33 cellular contexts compared by ENCODE assay signal in the genomic region with DNA sequence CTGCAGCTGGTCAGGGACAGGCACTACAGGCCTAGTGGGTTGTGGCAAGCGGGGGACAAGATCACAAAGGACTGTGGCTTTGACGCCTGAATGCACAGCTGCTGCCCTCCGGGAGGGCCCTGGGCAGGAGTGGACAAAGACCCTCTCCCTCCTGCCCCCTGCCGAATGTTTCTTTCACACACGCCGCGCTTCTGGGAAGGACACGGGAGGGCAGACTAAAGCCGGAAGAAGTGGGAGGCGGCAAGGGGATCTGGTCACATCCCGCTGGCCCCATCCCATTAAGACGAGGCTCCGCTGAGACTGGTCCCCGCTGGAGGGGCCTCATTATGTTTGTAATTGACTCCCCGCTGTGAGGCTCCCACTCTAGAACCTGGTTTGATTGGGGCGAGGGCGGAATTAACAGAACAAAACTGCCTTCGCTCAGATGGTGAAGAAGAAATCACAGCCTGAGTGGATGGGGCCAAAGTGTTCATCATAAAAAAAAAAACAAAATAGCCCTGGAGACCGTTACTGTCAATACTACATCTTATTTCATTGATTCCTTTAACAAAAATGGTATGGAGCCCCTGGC. TPM values are rescaled to one million over a fixed set of nuclear protein-coding genes. Genes with fewer than 3 reads are reported as not detected.
DNase-seq lines count a peak whose midpoint lies in the region; ATAC-seq and TF ChIP-seq lines count a peak whose summit lies in the region.
"Had no signal": no experiment of that assay in that cellular context is flagged by ENCODE, and none has a peak within 500 bp of the region (broad histone marks: within the 10 kb centered on the region; RNA-seq: fewer than 3 reads in every experiment).

No MANE protein-coding gene starts in this region.

- no peaks in the 10 kb centered on the region for H3K36me3 Mint-ChIP-seq in activated T-helper 1 cell treated with anti-CD3 and anti-CD28 coated beads, Interleukin-12 subunit alpha, Interleukin-12 subunit beta, Interleukin-2, Interleukin-4 antibody, amounts not matched to agents 30 ng/mL and 10 ng/mL and 1 ng/mL, durations not matched to agents 14 hours and 24 hours and 36 hours (ENCODE audit: low read depth)
- no peaks in the 10 kb centered on the region for H3K36me3 Mint-ChIP-seq in type B pancreatic cell
- H3K36me3 Mint-ChIP-seq: CD8-positive, alpha-beta T cell; natural killer cell treated with Interleukin-12 subunit alpha and Interleukin-12 subunit beta and Interleukin-15 and Interleukin-18, amount 100 ng/mL, for 72 hours had no signal

- H3K9me3 Mint-ChIP-seq in activated T-helper 1 cell treated with anti-CD3 and anti-CD28 coated beads, Interleukin-12 subunit alpha, Interleukin-12 subunit beta, Interleukin-2, Interleukin-4 antibody, amounts not matched to agents 30 ng/mL and 10 ng/mL and 1 ng/mL, durations not matched to agents 14 hours and 24 hours and 36 hours: no peaks in the 10 kb centered on the region
- H3K9me3 Mint-ChIP-seq in type B pancreatic cell: no peaks in the 10 kb centered on the region
- H3K9me3 Mint-ChIP-seq: activated T-helper 2 cell treated with anti-CD3 and anti-CD28 coated beads, Interferon-gamma antibody, Interleukin-2, Interleukin-4, amounts not matched to agents 10 μg/mL and 5 μg/mL and 100 μg/mL, durations not matched to agents 14 hours and 24 hours and 36 hours; CD8-positive, alpha-beta T cell; natural killer cell treated with Interleukin-12 subunit alpha and Interleukin-12 subunit beta and Interleukin-15 and Interleukin-18, amount 100 ng/mL, for 72 hours; stimulated activated naive CD8-positive, alpha-beta T cell treated with anti-CD3 and anti-CD28 coated beads, Interleukin-15, Interleukin-2, amounts not matched to agents 100 ng/mL and 50 ng/mL, for 24 hours had no signal

- TF ChIP-seq CTCF in type B pancreatic cell (conservative IDR thresholded peaks at IDR 0.05): peak; percentile 57

- no peaks in the 10 kb centered on the region for H3K27me3 Mint-ChIP-seq in activated T-helper 1 cell treated with anti-CD3 and anti-CD28 coated beads, Interleukin-12 subunit alpha, Interleukin-12 subunit beta, Interleukin-2, Interleukin-4 antibody, amounts not matched to agents 30 ng/mL and 10 ng/mL and 1 ng/mL, durations not matched to agents 14 hours and 24 hours and 36 hours (ENCODE audit: insufficient read depth)
- H3K27me3 Mint-ChIP-seq in type B pancreatic cell: peaks cover 5% of the 10 kb centered on the region

- intact Hi-C loops in activated T-helper 1 cell treated with anti-CD3 and anti-CD28 coated beads, Interleukin-12 subunit alpha, Interleukin-12 subunit beta, Interleukin-2, Interleukin-4 antibody, amounts not matched to agents 30 ng/mL and 10 ng/mL and 1 ng/mL, durations not matched to agents 14 hours and 24 hours and 36 hours (cut with micrococcal nuclease): no loop called here

- no peak overlapping the region for H3K4me3 Mint-ChIP-seq in activated T-helper 1 cell treated with anti-CD3 and anti-CD28 coated beads, Interleukin-12 subunit alpha, Interleukin-12 subunit beta, Interleukin-2, Interleukin-4 antibody, amounts not matched to agents 30 ng/mL and 10 ng/mL and 1 ng/mL, durations not matched to agents 14 hours and 24 hours and 36 hours
- H3K4me3 Mint-ChIP-seq in type B pancreatic cell: no peak overlapping the region
- H3K4me3 Mint-ChIP-seq: activated CD8-positive, alpha-beta T cell treated with anti-CD3 and anti-CD28 coated beads, Interleukin-2, amount 10 ng/mL, durations not matched to agents 7 days and 5 days; B cell; CD8-positive, alpha-beta T cell; natural killer cell treated with Interleukin-12 subunit alpha and Interleukin-12 subunit beta and Interleukin-15 and Interleukin-18, amount 100 ng/mL, for 72 hours; stimulated activated naive CD8-positive, alpha-beta T cell treated with anti-CD3 and anti-CD28 coated beads, Interleukin-15, Interleukin-2, amounts not matched to agents 100 ng/mL and 50 ng/mL, for 24 hours had no signal

- no peak for ATAC-seq in HG02798 (IDR thresholded peaks at IDR 0.05; ENCODE audit: poor library complexity, unreplicated experiment)
- ATAC-seq: activated CD8-positive, alpha-beta T cell treated with anti-CD3 and anti-CD28 coated beads, Interleukin-2, amount 10 ng/mL, durations not matched to agents 7 days and 5 days; CD8-positive, alpha-beta T cell; gastrocnemius medialis; left lobe of liver; natural killer cell treated with Interleukin-12 subunit alpha and Interleukin-12 subunit beta and Interleukin-15 and Interleukin-18, amount 100 ng/mL, for 72 hours; right lobe of liver had no signal

- H3K4me1 Mint-ChIP-seq in activated T-helper 1 cell treated with anti-CD3 and anti-CD28 coated beads, Interleukin-12 subunit alpha, Interleukin-12 subunit beta, Interleukin-2, Interleukin-4 antibody, amounts not matched to agents 30 ng/mL and 10 ng/mL and 1 ng/mL, durations not matched to agents 14 hours and 24 hours and 36 hours (ENCODE audit: low read depth): no peaks in the 10 kb centered on the region
- H3K4me1 Mint-ChIP-seq in type B pancreatic cell (ENCODE audit: unreplicated experiment): peaks cover 26% of the 10 kb centered on the region
- H3K4me1 Mint-ChIP-seq: B cell had no signal

- H3K27ac Mint-ChIP-seq in activated T-helper 1 cell treated with anti-CD3 and anti-CD28 coated beads, Interleukin-12 subunit alpha, Interleukin-12 subunit beta, Interleukin-2, Interleukin-4 antibody, amounts not matched to agents 30 ng/mL and 10 ng/mL and 1 ng/mL, durations not matched to agents 14 hours and 24 hours and 36 hours: peak overlapping the region; percentile 29
- no peak overlapping the region for H3K27ac Mint-ChIP-seq in type B pancreatic cell
- H3K27ac Mint-ChIP-seq: activated CD8-positive, alpha-beta T cell treated with anti-CD3 and anti-CD28 coated beads, Interleukin-2, amount 10 ng/mL, durations not matched to agents 7 days and 5 days; activated T-helper 2 cell treated with anti-CD3 and anti-CD28 coated beads, Interferon-gamma antibody, Interleukin-2, Interleukin-4, amounts not matched to agents 10 μg/mL and 5 μg/mL and 100 μg/mL, durations not matched to agents 14 hours and 24 hours and 36 hours; B cell; CD8-positive, alpha-beta T cell; natural killer cell treated with Interleukin-12 subunit alpha and Interleukin-12 subunit beta and Interleukin-15 and Interleukin-18, amount 100 ng/mL, for 72 hours; stimulated activated naive CD8-positive, alpha-beta T cell treated with anti-CD3 and anti-CD28 coated beads, Interleukin-15, Interleukin-2, amounts not matched to agents 100 ng/mL and 50 ng/mL, for 24 hours had no signal

- DNase-seq in NCI-H82 (lab: John Stamatoyannopoulos, UW) (peak; percentile 13), NCI-H82 treated with DMSO at 0.1 percent for 48 hours (lab: John Stamatoyannopoulos, UW; ENCODE audit: unreplicated experiment) (no peak), iPS-NIHi7 (ENCODE audit: extremely low spot score) (peak; percentile 57), type B pancreatic cell (ENCODE audit: extremely low spot score, unreplicated experiment) (no peak), Ammon's horn (ENCODE audit: low spot score) (no peak), putamen (ENCODE audit: low spot score) (no peak)
- DNase-seq in activated T-helper 1 cell treated with anti-CD3 and anti-CD28 coated beads, Interleukin-12 subunit alpha, Interleukin-12 subunit beta, Interleukin-2, Interleukin-4 antibody, amounts not matched to agents 30 ng/mL and 10 ng/mL and 1 ng/mL, durations not matched to agents 14 hours and 24 hours and 36 hours (ENCODE audit: low spot score): no peak
- DNase-seq: activated CD4-positive, alpha-beta T cell treated with anti-CD3 and anti-CD28 coated beads for 4 hours; activated CD8-positive, alpha-beta T cell treated with anti-CD3 and anti-CD28 coated beads, Interleukin-2, amount 10 ng/mL, durations not matched to agents 7 days and 5 days; activated naive CD4-positive, alpha-beta T cell treated with anti-CD3 and anti-CD28 coated beads, Interleukin-2, amount 50 U/mL, for 16 hours; brain microvascular endothelial cell; CD8-positive, alpha-beta T cell; dorsolateral prefrontal cortex; gastrocnemius medialis; NCI-H1092; NCI-H2029 treated with DMSO at 0.1 percent for 48 hours; Peyer's patch; right lobe of liver; stimulated activated CD8-positive, alpha-beta memory T cell treated with anti-CD3 and anti-CD28 coated beads, Interleukin-4, amount 100 ng/mL, for 48 hours; SW 1271; T-helper 9 cell; testis had no signal

RNA-seq across cellular contexts. Expression of a gene that starts 37.8 kb away (rescaled TPM):
- not detected in 2 replicates for total RNA-seq in activated T-helper 1 cell treated with anti-CD3 and anti-CD28 coated beads, Interleukin-12 subunit alpha, Interleukin-12 subunit beta, Interleukin-2, Interleukin-4 antibody, amounts not matched to agents 30 ng/mL and 10 ng/mL and 1 ng/mL, durations not matched to agents 14 hours and 24 hours and 36 hours
- 1.2 and 1.3 TPM in 2 replicates for total RNA-seq in type B pancreatic cell (ENCODE audit: low replicate concordance)
- total RNA-seq: activated CD8-positive, alpha-beta T cell treated with anti-CD3 and anti-CD28 coated beads, Interleukin-2, amount 10 ng/mL, durations not matched to agents 7 days and 5 days; activated T-helper 2 cell treated with anti-CD3 and anti-CD28 coated beads, Interferon-gamma antibody, Interleukin-2, Interleukin-4, amounts not matched to agents 10 μg/mL and 5 μg/mL and 100 μg/mL, durations not matched to agents 14 hours and 24 hours and 36 hours; B cell; CD8-positive, alpha-beta T cell; cerebellum; dorsolateral prefrontal cortex; endothelial cell of umbilical vein; fibroblast of lung; gastrocnemius medialis; H4; left lobe of liver; mucosa of gallbladder; natural killer cell treated with Interleukin-12 subunit alpha and Interleukin-12 subunit beta and Interleukin-15 and Interleukin-18, amount 100 ng/mL, for 72 hours; Peyer's patch; right lobe of liver had no signal

Comparison
In these comparisons a context has a peak if more than half of its experiments do, and no peak if none do; other contexts are left out.
1. DNase-seq: peak in NCI-H82 (single experiment) and iPS-NIHi7 (single experiment); none in NCI-H82 treated with DMSO at 0.1 percent for 48 hours (single experiment), activated T-helper 1 cell treated with anti-CD3 and anti-CD28 coated beads, Interleukin-12 subunit alpha, Interleukin-12 subunit beta, Interleukin-2, Interleukin-4 antibody, amounts not matched to agents 30 ng/mL and 10 ng/mL and 1 ng/mL, durations not matched to agents 14 hours and 24 hours and 36 hours (single experiment), type B pancreatic cell (single experiment), Ammon's horn (single experiment) and putamen (single experiment).